10 cellular contexts compared by ENCODE assay signal in the genomic region with DNA sequence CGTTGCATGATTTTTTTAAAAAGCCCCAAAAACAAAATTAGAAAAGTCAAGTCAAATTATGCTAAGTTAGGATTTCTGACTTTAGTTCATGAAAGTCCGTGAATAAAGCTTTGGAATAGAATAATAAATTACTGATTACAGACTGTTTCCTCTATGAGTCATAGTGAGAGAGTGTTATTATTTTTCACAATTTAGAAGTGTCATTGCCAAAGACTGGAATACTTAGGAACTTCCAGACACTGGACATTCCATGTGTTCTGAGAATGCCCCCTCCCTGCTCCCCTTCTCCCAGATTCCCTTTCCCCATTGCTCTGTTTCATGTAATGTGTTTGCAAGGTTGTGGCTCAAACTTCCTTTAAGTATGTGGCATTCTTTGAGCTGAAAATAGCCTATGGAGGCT.
DNase-seq lines count a peak whose midpoint lies in the region; ATAC-seq, FAIRE-seq and TF ChIP-seq lines count a peak whose summit lies in the region.
"Had no signal": no experiment of that assay in that cellular context is flagged by ENCODE, and none has a peak within 500 bp of the region (broad histone marks: within the 10 kb centered on the region; RNA-seq: fewer than 3 reads in every experiment).

No MANE protein-coding gene starts in this region.

- intact Hi-C loops in Calu3 (cut with micrococcal nuclease; ENCODE audit: unreplicated experiment): no loop called here

- H2AK5ac ChIP-seq in trophoblast cell (ENCODE audit: low read length): no peak overlapping the region

- no TSS peak for BruUV-seq in Calu3 (replicated peaks; lab: Mats Ljungman, UMichigan)

- no peak overlapping the region for H3K4me2 ChIP-seq in trophoblast cell (ENCODE audit: low read length)

- H3K4me1 ChIP-seq in trophoblast cell (ENCODE audit: control insufficient read depth in 1 of 2, insufficient read depth in 2 of 2, low read length in 2 of 2): peaks cover 25 to 30% of the 10 kb centered on the region in 2 experiments

- H3K36me3 Mint-ChIP-seq in Calu3 (ENCODE audit: insufficient read depth, unreplicated experiment): peaks cover 7% of the 10 kb centered on the region

- no peak overlapping the region for H3K23ac ChIP-seq in trophoblast cell (ENCODE audit: low read length)

- peak overlapping the region; percentile 57 for H3K27ac ChIP-seq in trophoblast cell (ENCODE audit: low read depth, low read length)

- DNase-seq in Calu3 (no peak), RPMI7951 (ENCODE audit: low read depth) (peak; percentile 46), fibroblast of gingiva (ENCODE audit: low read depth) (peak; percentile 75), trophoblast cell (peak; percentile 40 to 80), NCI-H1048 (lab: John Stamatoyannopoulos, UW) (no peak), NCI-H774 (lab: John Stamatoyannopoulos, UW) (no peak), HTR-8/SVneo (ENCODE audit: insufficient read length, low spot score) (no peak)
- DNase-seq: activated T-cell treated with anti-CD3 and anti-CD28 coated beads, Interleukin-2, amount 50 U/mL, for 1 hour; mesendoderm had no signal

- H3K27me3 Mint-ChIP-seq in Calu3 (ENCODE audit: unreplicated experiment): no peaks in the 10 kb centered on the region

- H4K12ac ChIP-seq in trophoblast cell (ENCODE audit: low read depth, low read length): no peak overlapping the region

- no peak overlapping the region for H3K18ac ChIP-seq in trophoblast cell (ENCODE audit: low read length)

- H2BK12ac ChIP-seq in trophoblast cell (ENCODE audit: low read length): peak overlapping the region; percentile 79

- peak overlapping the region; percentile 78 for H2BK120ac ChIP-seq in trophoblast cell (ENCODE audit: insufficient read depth, low read length, poor library complexity)

- peak overlapping the region; percentile 62 for H3K27ac Mint-ChIP-seq in Calu3 (ENCODE audit: unreplicated experiment)

- no CpG with 5 or more reads among the region's 2 CpGs for WGBS in trophoblast cell (ENCODE audit: extremely low coverage, insufficient coverage, insufficient read length)

- no peaks in the 10 kb centered on the region for H3K9me3 ChIP-seq in trophoblast cell (ENCODE audit: insufficient read depth, low read depth, low read length)

- peak overlapping the region; percentile 88 for H2BK5ac ChIP-seq in trophoblast cell (ENCODE audit: low read depth, low read length, poor library complexity)

- H3K4me3 Mint-ChIP-seq in Calu3 (ENCODE audit: low read depth, unreplicated experiment): peak overlapping the region; percentile 50

- peaks cover 3% of the 10 kb centered on the region for H3K79me2 ChIP-seq in trophoblast cell (ENCODE audit: control insufficient read depth, insufficient read depth, low read length, poor library complexity)

- no peak overlapping the region for H3K9ac ChIP-seq in trophoblast cell (ENCODE audit: low read length)

- no peak overlapping the region for H4K8ac ChIP-seq in trophoblast cell (ENCODE audit: low read depth, low read length)

- H2AFZ ChIP-seq in trophoblast cell (ENCODE audit: insufficient read depth, low read length, poor library complexity): no peak overlapping the region

- H3K9me3 Mint-ChIP-seq in Calu3 (ENCODE audit: low read depth, unreplicated experiment): peaks cover 12% of the 10 kb centered on the region

- TF ChIP-seq CTCF in Calu3 (IDR thresholded peaks at IDR 0.05; ENCODE audit: unreplicated experiment): no peak

- H4K91ac ChIP-seq in trophoblast cell (ENCODE audit: low read depth, low read length): no peak overlapping the region

- H3K4me3 ChIP-seq in trophoblast cell (ENCODE audit: low read depth, low read length): no peak overlapping the region

- H3K36me3 ChIP-seq in trophoblast cell (ENCODE audit: control insufficient read depth in 1 of 2, insufficient read depth in 2 of 2, low read length in 2 of 2): no peaks in the 10 kb centered on the region

- no peak overlapping the region for H3K4ac ChIP-seq in trophoblast cell (ENCODE audit: low read depth, low read length)

- no peak overlapping the region for H3K14ac ChIP-seq in trophoblast cell (ENCODE audit: low read length)

- CTCF ChIA-PET in Calu3 (lab: Charles Lee): no interaction called here

- ATAC-seq in GM21619 (IDR thresholded peaks at IDR 0.05; ENCODE audit: unreplicated experiment): no peak

- peaks cover 49% of the 10 kb centered on the region for H3K4me1 Mint-ChIP-seq in Calu3 (ENCODE audit: low read depth, unreplicated experiment)

- H3K27me3 ChIP-seq in trophoblast cell (ENCODE audit: insufficient read depth, low read length): no peaks in the 10 kb centered on the region

- no peak for FAIRE-seq in HTR-8/SVneo (lab: Jason Lieb, UNC)

- peaks cover 14% of the 10 kb centered on the region for H3K79me1 ChIP-seq in trophoblast cell (ENCODE audit: low read length)

Comparison
In these comparisons a context has a peak if more than half of its experiments do, and no peak if none do; other contexts are left out.
1. DNase-seq: peak in RPMI7951 (single experiment), fibroblast of gingiva (single experiment) and trophoblast cell (2 of 2); none in Calu3 (single experiment), NCI-H1048 (single experiment), NCI-H774 (single experiment) and HTR-8/SVneo (single experiment).